8 cellular contexts compared by ENCODE assay signal in the genomic region with DNA sequence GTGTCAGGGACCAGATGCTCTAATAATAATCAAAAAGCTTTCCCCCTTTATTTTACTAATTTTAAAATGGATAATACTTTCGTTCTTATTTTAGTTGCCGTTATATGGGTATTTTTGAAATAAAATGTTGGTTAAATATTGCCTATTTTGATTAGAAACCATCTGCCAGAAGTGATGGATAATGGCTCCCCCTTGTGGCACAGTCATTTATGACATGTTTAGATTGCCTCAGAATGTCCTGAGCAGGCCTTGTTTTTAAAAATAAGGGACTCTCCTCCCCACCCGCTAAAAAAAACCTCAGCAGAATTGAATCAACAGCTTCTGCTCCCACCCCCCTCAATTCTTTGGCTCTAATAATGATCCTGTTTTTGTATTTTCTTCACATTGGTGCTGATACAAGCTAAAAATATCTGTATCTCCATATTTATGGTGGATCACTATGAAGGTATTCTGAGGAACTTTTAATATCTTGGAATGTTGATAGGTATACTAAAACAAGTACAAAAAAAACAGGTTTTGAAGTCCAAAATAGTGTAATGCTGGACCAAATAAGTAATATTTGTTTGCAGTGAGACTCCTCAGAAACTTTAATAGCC. TPM values are rescaled to one million over a fixed set of nuclear protein-coding genes. Genes with fewer than 3 reads are reported as not detected.
DNase-seq lines count a peak whose midpoint lies in the region; ATAC-seq and TF ChIP-seq lines count a peak whose summit lies in the region.

No MANE protein-coding gene starts in this region.

- H3K4me1 ChIP-seq in foreskin keratinocyte (peaks cover 3% of the 10 kb centered on the region), transverse colon (peaks cover 0 to 46% (median 16%) of the 10 kb centered on the region in 4 donors)

- no peaks in the 10 kb centered on the region for H3K9me3 ChIP-seq in transverse colon

- H3K27ac ChIP-seq in foreskin keratinocyte: no peak overlapping the region
- peak overlapping the region in 1 of 4 donors; percentile 44 for H3K27ac ChIP-seq in transverse colon

- no peak overlapping the region for H3K4me3 ChIP-seq in transverse colon

- no peaks in the 10 kb centered on the region for H3K36me3 ChIP-seq in transverse colon

- TF ChIP-seq POLR2A in transverse colon (IDR thresholded peaks at IDR 0.05): no peak

- TF ChIP-seq CTCF in foreskin keratinocyte (conservative IDR thresholded peaks at IDR 0.05) (peak; percentile 89), omental fat pad (IDR thresholded peaks at IDR 0.05) (peak in 1 of 3 donors; percentile 21), transverse colon (IDR thresholded peaks at IDR 0.05) (peak; percentile 78 to 86 (median 83))

- WGBS in transverse colon (ENCODE audit: low coverage in 1 of 2), 2 donors: 1% methylated on average over 3 of the region's 3 CpGs; no CpG with 5 or more reads in 1 of the 2 donors

- TF ChIP-seq EP300 in transverse colon (IDR thresholded peaks at IDR 0.05; ENCODE audit: low read depth): no peak

- in situ Hi-C loops in KBM-7 (cut with MboI; ENCODE audit: low pct_unique_long_range_greater_than_20kb, low sequenced_read_pairs) (no loop called here), transverse colon (cut with MboI; ENCODE audit: low pct_ligation_motif_present in 1 of 4, low pct_unique_long_range_greater_than_20kb in 1 of 4, low sequenced_read_pairs in 3 of 4) (loop anchor here (5.0 to 10.0 kb wide), 3 partner anchors 95 to 105 kb away; no protein-coding TSS in a partner anchor)

- ATAC-seq in foreskin keratinocyte (peak; percentile 44), omental fat pad (ENCODE audit: low FRiP score) (peak; percentile 78), HG03135 (IDR thresholded peaks at IDR 0.05; ENCODE audit: unreplicated experiment) (no peak)

- intact Hi-C loops in transverse colon (cut with DNase I; ENCODE audit: low total_unique reads): loop anchor here (5.0 kb wide), 1 partner anchor 102 kb away; no protein-coding TSS in a partner anchor

- peak; percentile 44 for DNase-seq in GDM1 (lab: John Stamatoyannopoulos, UW)
- DNase-seq in KBM-7: peak; percentile 79
- peak; percentile 61 for DNase-seq in RPMI7951 (ENCODE audit: low read depth)
- peak; percentile 24 for DNase-seq in activated effector memory CD4-positive, alpha-beta T cell treated with Interleukin-2 at 50 U/mL for 16 hours
- DNase-seq in foreskin keratinocyte: peak in 1 of 2 donors; percentile 45
- peak; percentile 61 for DNase-seq in omental fat pad (ENCODE audit: low spot score)
- peak; percentile 66 for DNase-seq in transverse colon

- H3K27me3 ChIP-seq in foreskin keratinocyte (no peaks in the 10 kb centered on the region), transverse colon (no peaks in the 10 kb centered on the region)

RNA-seq across cellular contexts. Expression of gene TMEM60, which starts 38.8 kb away (rescaled TPM):
- total RNA-seq in RPMI7951 (2014; rRNA removed; shearing (Covaris generic)): 48.2 and 54.1 TPM in 2 replicates
- total RNA-seq in foreskin keratinocyte (16.9 and 20.6 TPM in 2 replicates), omental fat pad (10 to 100 TPM in 3 of 4 donors, 1 to 10 TPM in 1; 9.6 to 21.9 (median 14.5) TPM), transverse colon (10 to 100 TPM in 2 of 4 donors, 1 to 10 TPM in 2; 3.4 to 15.7 (median 9.5) TPM)
- polyA plus RNA-seq in foreskin keratinocyte: 23.8 TPM in 2 replicates

RNA-seq across cellular contexts. Expression of gene PHTF2, which starts 39.2 kb away (rescaled TPM):
- total RNA-seq in RPMI7951 (2014; rRNA removed; shearing (Covaris generic)): 36.1 and 41.3 TPM in 2 replicates
- total RNA-seq in foreskin keratinocyte: 24.6 and 27.4 TPM in 2 replicates
- 5.6 and 7.7 TPM in 2 replicates for polyA plus RNA-seq in foreskin keratinocyte
- 10 to 100 TPM; 16.7 to 27.6 (median 19.2) TPM for total RNA-seq in omental fat pad
- 10 to 100 TPM; 14.5 to 28.6 (median 24.1) TPM for total RNA-seq in transverse colon
